8 cellular contexts compared by ENCODE assay signal in genomic region chr16:10878644-10879498, GRCh38. TPM values are rescaled to one million over a fixed set of nuclear protein-coding genes. Genes with fewer than 3 reads are reported as not detected.
A peak's percentile ranks its signal among the peaks of the same experiment; 100 is the strongest.
DNase-seq lines count a peak whose midpoint lies in the region; ATAC-seq, FAIRE-seq and TF ChIP-seq lines count a peak whose summit lies in the region.

No MANE protein-coding gene starts in this region.

- no peaks in the 10 kb centered on the region for H3K9me3 ChIP-seq in Panc1 (ENCODE audit: control insufficient read depth, insufficient read depth, low read depth, low read length)

- peak overlapping the region; percentile 91 to 97 (median 95) for H3K27ac Mint-ChIP-seq in CD14-positive monocyte
- H3K27ac Mint-ChIP-seq in memory B cell, result peak overlapping the region; percentile 95

- TF ChIP-seq CTCF in CD14-positive monocyte (IDR thresholded peaks at IDR 0.05) (no peak), Panc1 (IDR thresholded peaks at IDR 0.05) (no peak), D721Med (IDR thresholded peaks at IDR 0.05; ENCODE audit: insufficient read depth, missing control alignments) (no peak)

- H3K27me3 ChIP-seq in Panc1 (ENCODE audit: control insufficient read depth, insufficient read depth, low read length), result peaks cover 46% of the 10 kb centered on the region

- H3K9me3 Mint-ChIP-seq in CD14-positive monocyte, result peaks cover 0 to 3% (median 0%) of the 10 kb centered on the region in 7 donors
- H3K9me3 Mint-ChIP-seq in memory B cell, result no peaks in the 10 kb centered on the region

- ATAC-seq in Panc1 (peak; percentile 66), memory B cell (ENCODE audit: low read depth) (no peak), HG02852 (IDR thresholded peaks at IDR 0.05; ENCODE audit: unreplicated experiment) (no peak)

- 2% methylated on average over 49 of the region's 49 CpGs for WGBS in urinary bladder

- H3K4me1 ChIP-seq in Panc1 (ENCODE audit: control insufficient read depth, insufficient read depth, low read length) (no peaks in the 10 kb centered on the region), urinary bladder (ENCODE audit: insufficient read depth) (no peaks in the 10 kb centered on the region)

- peaks cover 82% of the 10 kb centered on the region for H3K4me1 Mint-ChIP-seq in CD14-positive monocyte
- peaks cover 52% of the 10 kb centered on the region for H3K4me1 Mint-ChIP-seq in memory B cell

- H3K4me3 ChIP-seq in Panc1 (ENCODE audit: low read depth in 2 of 2, low read length in 2 of 2) (peak overlapping the region; percentile 33 to 41), urinary bladder (ENCODE audit: low read depth, low read length) (peak overlapping the region; percentile 47)

- H3K4me3 Mint-ChIP-seq in CD14-positive monocyte (peak overlapping the region; percentile 93 to 97), memory B cell (peak overlapping the region; percentile 99)

- DNase-seq in CD14-positive monocyte (ENCODE audit: low spot score) (peak; percentile 55), Panc1 (ENCODE audit: low read depth, low spot score) (no peak), ecto neural progenitor cell (ENCODE audit: low spot score) (peak; percentile 48), memory B cell (ENCODE audit: low spot score in 2 of 2) (no peak), D721Med (ENCODE audit: insufficient read length, low spot score) (no peak)

- H3K27me3 Mint-ChIP-seq in CD14-positive monocyte (ENCODE audit: low read depth in 3 of 3) (peaks cover 0 to 2% (median 0%) of the 10 kb centered on the region in 3 donors), memory B cell (no peaks in the 10 kb centered on the region)

- in situ Hi-C loops in Panc1 (cut with HindIII; ENCODE audit: low pct_unique_long_range_greater_than_20kb, low sequenced_read_pairs), result no loop called here

- H3K27ac ChIP-seq in Panc1 (ENCODE audit: low read length), result no peak overlapping the region
- no peak overlapping the region for H3K27ac ChIP-seq in urinary bladder (ENCODE audit: low read depth)

- peak; percentile 56 for TF ChIP-seq POLR2A in GM19193 (IDR thresholded peaks at IDR 0.05; ENCODE audit: extremely low read depth, insufficient read depth, insufficient read length)

- intact Hi-C loops in CD14-positive monocyte (cut with micrococcal nuclease), result loop anchor here (2.0 to 5.0 kb wide), 3 partner anchors 16 to 127 kb away; no protein-coding TSS in a partner anchor
- intact Hi-C loops in Panc1 (cut with micrococcal nuclease; ENCODE audit: unreplicated experiment), result no loop called here

- POLR2A ChIA-PET in Panc1 (lab: Charles Lee), result interaction anchor here (0.5 kb wide), 1 partner anchor 27 kb away, joined by 3 read pairs; no protein-coding TSS in a partner anchor

- BruUV-seq in Panc1 (replicated peaks; lab: Mats Ljungman, UMichigan), result no TSS peak

- H3K36me3 Mint-ChIP-seq in CD14-positive monocyte (peaks cover 21 to 22% of the 10 kb centered on the region in 2 donors), memory B cell (peaks cover 44% of the 10 kb centered on the region)

- FAIRE-seq in D721Med (lab: Jason Lieb, UNC), result no peak

- H3K36me3 ChIP-seq in Panc1 (ENCODE audit: control insufficient read depth, insufficient read depth, low read length) (no peaks in the 10 kb centered on the region), urinary bladder (ENCODE audit: insufficient read depth) (no peaks in the 10 kb centered on the region)

- CTCF ChIA-PET in Panc1 (lab: Charles Lee), result no interaction called here

RNA-seq across cellular contexts. Expression of gene CIITA, which starts 1.9 kb away (rescaled TPM):
- polyA plus RNA-seq in CD14-positive monocyte, result 10 to 100 TPM; 15.6 to 22.1 TPM
- 0.41 TPM for total RNA-seq in Panc1 (2021; ENCODE audit: unreplicated experiment)
- polyA plus RNA-seq in Panc1 (2012; ENCODE audit: insufficient read length), result 0.79 TPM
- total RNA-seq in urinary bladder, result 5.6 TPM
- polyA plus RNA-seq in urinary bladder, result 6.4 TPM

Comparison
In these comparisons a context has a peak if more than half of its experiments do, and no peak if none do; other contexts are left out.
1. DNase-seq: peak in CD14-positive monocyte (single experiment) and ecto neural progenitor cell (single experiment); none in Panc1 (single experiment), memory B cell (0 of 2) and D721Med (single experiment).